Comparison of ENCODE assay signal across 8 cellular contexts in genomic region chr12:71687172-71687571, GRCh38. TPM values are rescaled to one million over a fixed set of nuclear protein-coding genes. Genes with fewer than 3 reads are reported as not detected.
DNase-seq lines count a peak whose midpoint lies in the region; ATAC-seq and TF ChIP-seq lines count a peak whose summit lies in the region.
"Not testable (repeated sequence)": the region's sequence is repeated elsewhere in the genome, so short reads cannot be mapped to it uniquely, and the experiment has no call there.

No MANE protein-coding gene starts in this region.

- peaks cover 22 to 46% (median 37%) of the 10 kb centered on the region in 4 donors for H3K4me1 Mint-ChIP-seq in CD4-positive, CD25-positive, alpha-beta regulatory T cell
- peaks cover 22% of the 10 kb centered on the region for H3K4me1 Mint-ChIP-seq in osteocyte (ENCODE audit: unreplicated experiment)

- not testable (repeated sequence) for BruUV-seq in IMR-90 (replicated peaks; lab: Mats Ljungman, UMichigan)

- H3K14ac ChIP-seq in IMR-90 (replicated peaks; ENCODE audit: low read depth, low read length) = not testable (repeated sequence)

- H3K4me3 Mint-ChIP-seq in CD4-positive, CD25-positive, alpha-beta regulatory T cell = peak overlapping the region; percentile 24 to 98 (median 93)
- H3K4me3 Mint-ChIP-seq in osteocyte (ENCODE audit: unreplicated experiment) = peak overlapping the region; percentile 89

- H3K4me1 ChIP-seq in CD4-positive, CD25-positive, alpha-beta regulatory T cell (ENCODE audit: control insufficient read depth, insufficient read depth, low read length, poor library complexity, severe bottlenecking) = peaks cover 36% of the 10 kb centered on the region
- H3K4me1 ChIP-seq in IMR-90 (ENCODE audit: control insufficient read depth, insufficient read depth, low read length); esophagus (ENCODE audit: control insufficient read depth in 2 of 2, insufficient read depth in 2 of 2, low read length in 1 of 2): not testable (repeated sequence)
- peaks cover 10 to 21% of the 10 kb centered on the region in 2 donors for H3K4me1 ChIP-seq in left lung
- peaks cover 0 to 28% (median 19%) of the 10 kb centered on the region in 4 donors for H3K4me1 ChIP-seq in tibial artery

- peak overlapping the region; percentile 98 for H3K4me3 ChIP-seq in CD4-positive, CD25-positive, alpha-beta regulatory T cell (ENCODE audit: low read depth, low read length)
- H3K4me3 ChIP-seq in IMR-90 (ENCODE audit: insufficient read depth, low read depth, low read length) = not testable (repeated sequence)
- H3K4me3 ChIP-seq in astrocyte of the cerebellum (ENCODE audit: low read depth, low read length) (peak overlapping the region; percentile 70), esophagus (ENCODE audit: low read depth in 1 of 2, low read length in 2 of 2) (peak overlapping the region; percentile 2 to 88), left lung (peak overlapping the region; percentile 61 to 70), tibial artery (peak overlapping the region; percentile 73 to 86)

- H3K4ac ChIP-seq in IMR-90 (ENCODE audit: low read depth, low read length) = peak overlapping the region; percentile 33; the same call in 1 of the 2 replicates

- H3K27ac Mint-ChIP-seq in CD4-positive, CD25-positive, alpha-beta regulatory T cell = not testable (repeated sequence)
- H3K27ac Mint-ChIP-seq in osteocyte (ENCODE audit: unreplicated experiment) = peak overlapping the region; percentile 87

- H2BK5ac ChIP-seq in IMR-90 (ENCODE audit: low read depth, low read length, poor library complexity, severe bottlenecking) = peak overlapping the region; percentile 32

- H3K56ac ChIP-seq in IMR-90 (ENCODE audit: extremely low read depth, insufficient read depth, low read length) = not testable (repeated sequence)

- not testable (repeated sequence) for TF ChIP-seq POLR2A in IMR-90 (IDR thresholded peaks at IDR 0.05; ENCODE audit: low read depth, low read length)

- not testable (repeated sequence) for H4K5ac ChIP-seq in IMR-90 (ENCODE audit: low read depth, low read length)

- peaks cover 4 to 14% of the 10 kb centered on the region in 2 experiments; a peak in 3 of 4 replicates for H3K79me1 ChIP-seq in IMR-90 (ENCODE audit: low read depth in 1 of 2, low read length in 2 of 2)

- H3K4me2 ChIP-seq in IMR-90 (ENCODE audit: low read depth, low read length) = peak overlapping the region; percentile 80

- not testable (repeated sequence) for H3K23ac ChIP-seq in IMR-90 (ENCODE audit: low read depth, low read length)

- H2AK5ac ChIP-seq in IMR-90 (ENCODE audit: low read depth, low read length) = not testable (repeated sequence)

- intact Hi-C loops in IMR-90 (cut with micrococcal nuclease); left lung (cut with DNase I): not testable (repeated sequence)
- intact Hi-C loops in tibial artery (cut with DNase I; ENCODE audit: low total_unique reads) = loop anchor here (5.0 kb wide), 1 partner anchor 65 kb away; the partner anchor contains the start of gene RAB21

- not testable (repeated sequence) for H3K9ac ChIP-seq in IMR-90 (ENCODE audit: low read depth, low read length)

- not testable (repeated sequence) for H2AFZ ChIP-seq in IMR-90 (replicated peaks; ENCODE audit: low read length, poor library complexity)

- not testable (repeated sequence) for H3K36me3 Mint-ChIP-seq in CD4-positive, CD25-positive, alpha-beta regulatory T cell; osteocyte (ENCODE audit: unreplicated experiment)

- H3K9me3 Mint-ChIP-seq in CD4-positive, CD25-positive, alpha-beta regulatory T cell; osteocyte (ENCODE audit: unreplicated experiment): not testable (repeated sequence)

- not testable (repeated sequence) for TF ChIP-seq CTCF in IMR-90 (conservative IDR thresholded peaks at IDR 0.05; ENCODE audit: low read depth, low read length); VCaP (conservative IDR thresholded peaks at IDR 0.05); astrocyte of the cerebellum (IDR thresholded peaks at IDR 0.05; ENCODE audit: low read depth, low read length, missing control alignments); left lung (IDR thresholded peaks at IDR 0.05); osteocyte (IDR thresholded peaks at IDR 0.05); tibial artery (IDR thresholded peaks at IDR 0.05)

- not testable (repeated sequence) for H3K27me3 Mint-ChIP-seq in CD4-positive, CD25-positive, alpha-beta regulatory T cell; osteocyte (ENCODE audit: unreplicated experiment)

- not testable (repeated sequence) for H4K91ac ChIP-seq in IMR-90 (ENCODE audit: insufficient read depth, low read depth, low read length)

- H3K36me3 ChIP-seq in CD4-positive, CD25-positive, alpha-beta regulatory T cell (ENCODE audit: control insufficient read depth, insufficient read depth, low read length); IMR-90 (ENCODE audit: control insufficient read depth, insufficient read depth, low read length); esophagus (ENCODE audit: control insufficient read depth in 2 of 2, insufficient read depth in 2 of 2, low read length in 1 of 2); left lung; tibial artery: not testable (repeated sequence)

- CTCF ChIA-PET in IMR-90 (lab: Yijun Ruan, JAX) = interaction anchor here (1.1 kb wide), 1 partner anchor 60 kb away, joined by 11 read pairs; no protein-coding TSS in a partner anchor

- H3K27me3 ChIP-seq in CD4-positive, CD25-positive, alpha-beta regulatory T cell (ENCODE audit: control insufficient read depth, insufficient read depth, low read length); IMR-90 (ENCODE audit: control insufficient read depth, insufficient read depth, low read length); esophagus (ENCODE audit: control insufficient read depth in 1 of 2, insufficient read depth in 2 of 2, low read length in 2 of 2); left lung; tibial artery: not testable (repeated sequence)

- H3K9me3 ChIP-seq in CD4-positive, CD25-positive, alpha-beta regulatory T cell (ENCODE audit: control insufficient read depth in 2 of 2, low read length in 2 of 2); IMR-90 (ENCODE audit: control insufficient read depth, insufficient read depth, low read length); esophagus (ENCODE audit: control insufficient read depth in 2 of 2, insufficient read depth in 1 of 2, low read depth in 1 of 2, low read length in 1 of 2); left lung; tibial artery: not testable (repeated sequence)

- dilution Hi-C loops in IMR-90 (cut with HindIII; ENCODE audit: low sequenced_read_pairs, unreplicated experiment) = not testable (repeated sequence)

- in situ Hi-C loops in IMR-90 (cut with MboI; ENCODE audit: low sequenced_read_pairs); astrocyte of the cerebellum (cut with HindIII; ENCODE audit: low sequenced_read_pairs): not testable (repeated sequence)

- not testable (repeated sequence) for H3K18ac ChIP-seq in IMR-90 (ENCODE audit: low read depth, low read length)

- H3K9me1 ChIP-seq in IMR-90 (ENCODE audit: insufficient read depth, low read length) = not testable (repeated sequence)

- not testable (repeated sequence) for H2BK20ac ChIP-seq in IMR-90 (ENCODE audit: low read depth, low read length)

- DNase-seq in CD4-positive, CD25-positive, alpha-beta regulatory T cell; IMR-90; astrocyte of the cerebellum (ENCODE audit: low read depth); left lung; osteocyte (ENCODE audit: extremely low spot score, unreplicated experiment); tibial artery: not testable (repeated sequence)

- not testable (repeated sequence) for H2BK120ac ChIP-seq in IMR-90 (ENCODE audit: low read depth, low read length)

- ATAC-seq in CD4-positive, CD25-positive, alpha-beta regulatory T cell (ENCODE audit: low read depth in 2 of 2); IMR-90 (ENCODE audit: low read depth); left lung: not testable (repeated sequence)

- H2BK15ac ChIP-seq in IMR-90 (ENCODE audit: low read depth, low read length) = not testable (repeated sequence)

- peak overlapping the region in 1 of 2 experiments; percentile 56; a peak in 1 of 4 replicates for H4K8ac ChIP-seq in IMR-90 (ENCODE audit: low read depth in 2 of 2, low read length in 2 of 2)

- WGBS in IMR-90 (ENCODE audit: extremely low coverage in 2 of 2, insufficient read length in 1 of 2), 2 experiments = no CpG with 5 or more reads among the region's 11 CpGs
- 60 to 65% methylated on average over 11 of the region's 11 CpGs for WGBS in esophagus, 2 donors

- H3K27ac ChIP-seq in CD4-positive, CD25-positive, alpha-beta regulatory T cell (ENCODE audit: insufficient read depth, low read length, poor library complexity, severe bottlenecking) = peak overlapping the region; percentile 85
- not testable (repeated sequence) for H3K27ac ChIP-seq in IMR-90 (ENCODE audit: insufficient read depth, low read length); left lung
- H3K27ac ChIP-seq in VCaP (peak overlapping the region; percentile 86; the same call in 1 of the 2 replicates), esophagus (ENCODE audit: low read depth in 2 of 2, low read length in 1 of 2) (peak overlapping the region; percentile 34 to 61), tibial artery (peak overlapping the region; percentile 74 to 80)

- H4K20me1 ChIP-seq in IMR-90 (ENCODE audit: insufficient read depth, low read length) = not testable (repeated sequence)

- POLR2A ChIA-PET in IMR-90 (lab: Charles Lee; ENCODE audit: unreplicated experiment) = not testable (repeated sequence)

- not testable (repeated sequence) for TF ChIP-seq RAD21 in IMR-90 (IDR thresholded peaks at IDR 0.05; ENCODE audit: low read length)

- H2AK9ac ChIP-seq in IMR-90 (replicated peaks; ENCODE audit: low read depth, low read length, poor library complexity) = not testable (repeated sequence)

RNA-seq across cellular contexts. Expression of gene TMEM19, which starts 1.3 kb away (rescaled TPM):
- 10.8 TPM for total RNA-seq in CD4-positive, CD25-positive, alpha-beta regulatory T cell
- polyA plus RNA-seq in CD4-positive, CD25-positive, alpha-beta regulatory T cell = 10 to 100 TPM; 23.7 to 33.3 (median 26.6) TPM
- total RNA-seq in IMR-90 (2012; rRNA removed) = 28.7 and 43.9 TPM in 2 replicates
- 8.9 and 11.4 TPM in 2 replicates for polyA plus RNA-seq in IMR-90 (2012; rRNA removed)
- polyA plus RNA-seq in IMR-90 (2012; cell fraction: cytosol; rRNA removed) = 1.1 and 3.1 TPM in 2 replicates
- 0.57 and 4.3 TPM in 2 replicates for polyA plus RNA-seq in IMR-90 (2012; cell fraction: nucleus; rRNA removed; ENCODE audit: low replicate concordance)
- polyA plus RNA-seq in esophagus = 10 to 100 TPM; 15.5 to 32.1 TPM
- 10 to 100 TPM; 33.4 to 35.0 TPM for total RNA-seq in left lung
- 28.0 and 32.5 TPM in 2 replicates for total RNA-seq in osteocyte

RNA-seq across cellular contexts. Expression of gene THAP2, which starts 23.1 kb away (rescaled TPM):
- 25.0 TPM for total RNA-seq in CD4-positive, CD25-positive, alpha-beta regulatory T cell
- 10 to 100 TPM in 1 of 4 donors, 1 to 10 TPM in 3; 6.7 to 10.7 (median 7.8) TPM for polyA plus RNA-seq in CD4-positive, CD25-positive, alpha-beta regulatory T cell
- total RNA-seq in IMR-90 (2012; rRNA removed) = 1.4 and 2.8 TPM in 2 replicates
- polyA plus RNA-seq in IMR-90 (2012; rRNA removed) = 1.7 and 2.5 TPM in 2 replicates
- polyA plus RNA-seq in IMR-90 (2012; cell fraction: cytosol; rRNA removed) = 0.66 and 1.2 TPM in 2 replicates
- polyA plus RNA-seq in IMR-90 (2012; cell fraction: nucleus; rRNA removed; ENCODE audit: low replicate concordance) = 1.4 and 4.3 TPM in 2 replicates
- 1 to 10 TPM; 3.6 to 5.7 TPM for polyA plus RNA-seq in esophagus
- 1 to 10 TPM; 5.2 to 5.9 TPM for total RNA-seq in left lung
- total RNA-seq in osteocyte = 5.0 and 5.1 TPM in 2 replicates

RNA-seq across cellular contexts. Expression of gene ZFC3H1, which starts 23.5 kb away (rescaled TPM):
- total RNA-seq in CD4-positive, CD25-positive, alpha-beta regulatory T cell = 155 TPM
- 10 to 100 TPM; 20.0 to 33.5 (median 25.5) TPM for polyA plus RNA-seq in CD4-positive, CD25-positive, alpha-beta regulatory T cell
- total RNA-seq in IMR-90 (2012; rRNA removed) (16.8 and 28.6 TPM in 2 replicates), left lung (10 to 100 TPM; 40.7 to 50.7 TPM), osteocyte (38.8 and 49.7 TPM in 2 replicates)
- polyA plus RNA-seq in IMR-90 (2012; rRNA removed) (16.8 and 23.3 TPM in 2 replicates), esophagus (10 to 100 TPM; 15.5 to 24.7 TPM)
- polyA plus RNA-seq in IMR-90 (2012; cell fraction: cytosol; rRNA removed) = 3.9 and 5.0 TPM in 2 replicates
- polyA plus RNA-seq in IMR-90 (2012; cell fraction: nucleus; rRNA removed; ENCODE audit: low replicate concordance) = 30.3 and 186 TPM in 2 replicates
